ENCODE assay signal across 30 cellular contexts in the genomic region with DNA sequence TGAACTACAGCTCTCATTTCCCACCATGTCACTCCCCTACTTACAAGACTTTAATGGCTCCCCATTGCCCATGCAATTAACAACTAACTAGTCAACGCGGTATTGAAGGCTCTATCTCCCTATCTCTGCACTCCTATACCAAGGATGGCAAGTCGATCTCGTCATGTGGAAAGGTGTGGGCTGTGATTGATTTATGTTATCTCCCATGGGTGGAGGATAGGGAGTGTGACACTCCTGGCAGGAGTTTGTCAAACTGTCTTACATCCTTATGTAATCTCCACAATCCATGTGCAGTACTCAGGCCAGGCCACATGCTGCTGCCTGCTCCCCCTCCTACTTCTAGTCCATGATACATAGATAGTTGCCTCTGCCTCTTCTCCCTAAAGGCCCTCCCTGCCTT.
"Had no signal": no experiment of that assay in that cellular context is flagged by ENCODE, and none has a peak within 500 bp of the region (broad histone marks: within the 10 kb centered on the region; RNA-seq: fewer than 3 reads in every experiment).

No MANE protein-coding gene starts in this region.

- ATAC-seq: activated naive CD4-positive, alpha-beta T cell treated with anti-CD3 and anti-CD28 coated beads, Interleukin-2, amount 50 U/mL, for 72 hours; activated T-cell treated with anti-CD3 and anti-CD28 coated beads, Interleukin-2, amount 50 U/mL, for 72 hours; esophagus mucosa; WTC11 had no signal

- H3K36me3 ChIP-seq: ascending aorta, breast epithelium, cardiac muscle cell, colonic mucosa had no signal

- H3K4me1 ChIP-seq: ascending aorta, breast epithelium, colonic mucosa had no signal

- H3K27me3 ChIP-seq: ascending aorta, breast epithelium had no signal

- FAIRE-seq: endometrium, endothelial cell of umbilical vein, frontal cortex had no signal

- H3K27ac ChIP-seq: ascending aorta, breast epithelium, cardiac muscle cell, colonic mucosa, epithelial cell of prostate had no signal

- H3K36me3 Mint-ChIP-seq: activated naive CD4-positive, alpha-beta T cell treated with anti-CD3 and anti-CD28 coated beads, Interleukin-2, amount 10 ng/mL, durations not matched to agents 7 days and 5 days; activated naive CD8-positive, alpha-beta T cell treated with anti-CD3 and anti-CD28 coated beads, Interleukin-2, amount 10 ng/mL, durations not matched to agents 7 days and 5 days; brain; WTC11 had no signal

- H3K4me3 Mint-ChIP-seq: activated CD4-positive, alpha-beta memory T cell treated with anti-CD3 and anti-CD28 coated beads, Interleukin-2, amount 10 ng/mL, durations not matched to agents 7 days and 5 days; activated CD4-positive, alpha-beta T cell treated with anti-CD3 and anti-CD28 coated beads, Interleukin-2, amount 10 ng/mL, durations not matched to agents 7 days and 5 days; activated naive CD4-positive, alpha-beta T cell treated with anti-CD3 and anti-CD28 coated beads, Interleukin-2, amount 10 ng/mL, durations not matched to agents 7 days and 5 days; activated naive CD8-positive, alpha-beta T cell treated with anti-CD3 and anti-CD28 coated beads, Interleukin-2, amount 10 ng/mL, durations not matched to agents 7 days and 5 days; activated T-cell treated with anti-CD3 and anti-CD28 coated beads, Interleukin-2, amount 50 U/mL, for 24 hours; activated T-cell treated with anti-CD3 and anti-CD28 coated beads, Interleukin-2, amount 50 U/mL, for 72 hours; WTC11 had no signal

- H3K9me3 Mint-ChIP-seq: activated CD4-positive, alpha-beta memory T cell treated with anti-CD3 and anti-CD28 coated beads, Interleukin-2, amount 10 ng/mL, durations not matched to agents 7 days and 5 days; activated CD4-positive, alpha-beta T cell treated with anti-CD3 and anti-CD28 coated beads, Interleukin-2, amount 10 ng/mL, durations not matched to agents 7 days and 5 days; activated naive CD4-positive, alpha-beta T cell treated with anti-CD3 and anti-CD28 coated beads, Interleukin-2, amount 10 ng/mL, durations not matched to agents 7 days and 5 days; activated T-cell treated with anti-CD3 and anti-CD28 coated beads, Interleukin-2, amount 50 U/mL, for 24 hours; activated T-cell treated with anti-CD3 and anti-CD28 coated beads, Interleukin-2, amount 50 U/mL, for 72 hours had no signal

- H3K4me3 ChIP-seq: ascending aorta, breast epithelium, cardiac muscle cell, colonic mucosa had no signal

- DNase-seq: activated CD4-positive, alpha-beta memory T cell treated with anti-CD3 and anti-CD28 coated beads, Interleukin-2, amount 10 ng/mL, durations not matched to agents 7 days and 5 days; activated CD4-positive, alpha-beta T cell treated with anti-CD3 and anti-CD28 coated beads for 1 hour; activated CD4-positive, alpha-beta T cell treated with anti-CD3 and anti-CD28 coated beads for 4 hours; activated CD4-positive, alpha-beta T cell treated with anti-CD3 and anti-CD28 coated beads, Interleukin-2, amount 10 ng/mL, durations not matched to agents 7 days and 5 days; activated CD4-positive, alpha-beta T cell treated with anti-CD3 and anti-CD28 coated beads, Interleukin-2, amount 50 U/mL, for 4 hours; activated CD8-positive, alpha-beta memory T cell treated with anti-CD3 and anti-CD28 coated beads, Interleukin-2, amount 50 U/mL, for 48 hours; activated gamma-delta T cell; activated naive CD4-positive, alpha-beta T cell; activated naive CD4-positive, alpha-beta T cell treated with anti-CD3 and anti-CD28 coated beads, Interleukin-2, amount 10 ng/mL, durations not matched to agents 7 days and 5 days; activated naive CD8-positive, alpha-beta T cell treated with anti-CD3 and anti-CD28 coated beads, Interleukin-2, amount 10 ng/mL, durations not matched to agents 7 days and 5 days; activated T-cell treated with anti-CD3 and anti-CD28 coated beads for 4 hours; activated T-cell treated with anti-CD3 and anti-CD28 coated beads, Interleukin-2, amount 50 U/mL, for 24 hours; activated T-cell treated with anti-CD3 and anti-CD28 coated beads, Interleukin-2, amount 50 U/mL, for 72 hours; central memory CD4-positive, alpha-beta T cell; cerebellar nuclear complex; colonic mucosa; effector CD8-positive, alpha-beta T cell; foreskin fibroblast; T-helper 2 cell had no signal

- H3K27ac Mint-ChIP-seq: activated CD4-positive, alpha-beta memory T cell treated with anti-CD3 and anti-CD28 coated beads, Interleukin-2, amount 10 ng/mL, durations not matched to agents 7 days and 5 days; activated CD4-positive, alpha-beta T cell treated with anti-CD3 and anti-CD28 coated beads, Interleukin-2, amount 10 ng/mL, durations not matched to agents 7 days and 5 days; activated naive CD4-positive, alpha-beta T cell treated with anti-CD3 and anti-CD28 coated beads, Interleukin-2, amount 10 ng/mL, durations not matched to agents 7 days and 5 days; activated naive CD4-positive, alpha-beta T cell treated with anti-CD3 and anti-CD28 coated beads, Interleukin-2, amount 50 U/mL, for 72 hours; activated naive CD8-positive, alpha-beta T cell treated with anti-CD3 and anti-CD28 coated beads, Interleukin-2, amount 10 ng/mL, durations not matched to agents 7 days and 5 days; activated T-cell treated with anti-CD3 and anti-CD28 coated beads, Interleukin-2, amount 50 U/mL, for 24 hours; activated T-cell treated with anti-CD3 and anti-CD28 coated beads, Interleukin-2, amount 50 U/mL, for 72 hours; WTC11 had no signal
